23 cellular contexts compared by ENCODE assay signal in genomic region chr9:138102246-138103051, GRCh38.
A peak's percentile ranks its signal among the peaks of the same experiment; 100 is the strongest.
DNase-seq lines count a peak whose midpoint lies in the region; ATAC-seq and TF ChIP-seq lines count a peak whose summit lies in the region.
"Had no signal": no experiment of that assay in that cellular context is flagged by ENCODE, and none has a peak within 500 bp of the region (broad histone marks: within the 10 kb centered on the region; RNA-seq: fewer than 3 reads in every experiment).

No MANE protein-coding gene starts in this region.

- 70 to 79% methylated on average over 23 of the region's 23 CpGs for WGBS in sigmoid colon, 2 donors

- H3K9me3 ChIP-seq in sigmoid colon = no peaks in the 10 kb centered on the region
- H3K9me3 ChIP-seq: pancreas had no signal

- TF ChIP-seq CTCF in GM13976 (IDR thresholded peaks at IDR 0.05; ENCODE audit: borderline replicate concordance, control extremely low read depth, extremely low read depth, insufficient read depth, missing control alignments) (no peak), sigmoid colon (IDR thresholded peaks at IDR 0.05) (no peak)
- TF ChIP-seq CTCF in activated CD8-positive, alpha-beta T cell treated with anti-CD3 and anti-CD28 coated beads for 36 hours (IDR thresholded peaks at IDR 0.05) = no peak

- in situ Hi-C loops in GM13976 (cut with MboI; ENCODE audit: low sequenced_read_pairs, unreplicated experiment) = no loop called here

- no peak for TF ChIP-seq POLR2A in sigmoid colon (IDR thresholded peaks at IDR 0.05)

- H3K36me3 ChIP-seq in H7 (replicated peaks; ENCODE audit: control insufficient read depth, insufficient read depth, low read length) (no peaks in the 10 kb centered on the region), sigmoid colon (no peaks in the 10 kb centered on the region)
- H3K36me3 ChIP-seq: pancreas had no signal

- intact Hi-C loops in sigmoid colon (cut with DNase I) = no loop called here
- intact Hi-C loops in activated CD8-positive, alpha-beta T cell treated with anti-CD3 and anti-CD28 coated beads for 36 hours (cut with micrococcal nuclease) = no loop called here

- peaks cover 6% of the 10 kb centered on the region in 2 donors for H3K27me3 Mint-ChIP-seq in T-cell
- H3K27me3 Mint-ChIP-seq in activated CD8-positive, alpha-beta T cell treated with anti-CD3 and anti-CD28 coated beads for 36 hours = peaks cover 1% of the 10 kb centered on the region

- POLR2A ChIA-PET in T-cell (lab: Charles Lee) = no interaction called here
- POLR2A ChIA-PET in activated CD8-positive, alpha-beta T cell treated with anti-CD3 and anti-CD28 coated beads for 36 hours (lab: Charles Lee) = no interaction called here

- DNase-seq in GM13976 (ENCODE audit: low spot score) (peak; percentile 25), H7 (peak; percentile 44), iPS-NIHi11 (ENCODE audit: low spot score) (peak; percentile 30), sigmoid colon (peak; percentile 57), T-cell (no peak)
- no peak for DNase-seq in activated CD8-positive, alpha-beta T cell treated with anti-CD3 and anti-CD28 coated beads for 36 hours
- DNase-seq: activated T-cell treated with anti-CD3 and anti-CD28 coated beads for 4 hours; left ventricle myocardium superior; midbrain; naive thymus-derived CD4-positive, alpha-beta T cell; NCI-H146; NCI-H446; NCI-H774; RPMI8226; T-helper 2 cell; trophoblast cell had no signal

- H3K4me1 ChIP-seq in sigmoid colon = no peaks in the 10 kb centered on the region
- H3K4me1 ChIP-seq: pancreas had no signal

- no peak overlapping the region for H3K4me3 Mint-ChIP-seq in T-cell
- H3K4me3 Mint-ChIP-seq in activated CD8-positive, alpha-beta T cell treated with anti-CD3 and anti-CD28 coated beads for 36 hours = no peak overlapping the region
- H3K4me3 Mint-ChIP-seq: central memory CD8-positive, alpha-beta T cell; naive thymus-derived CD4-positive, alpha-beta T cell had no signal

- H3K27ac ChIP-seq in sigmoid colon = no peak overlapping the region
- H3K27ac ChIP-seq: C4-2B, pancreas, SK-N-MC had no signal

- CTCF ChIA-PET in T-cell (lab: Charles Lee) = no interaction called here
- CTCF ChIA-PET in activated CD8-positive, alpha-beta T cell treated with anti-CD3 and anti-CD28 coated beads for 36 hours (lab: Charles Lee) = no interaction called here

- H3K4me1 Mint-ChIP-seq in T-cell = no peaks in the 10 kb centered on the region
- no peaks in the 10 kb centered on the region for H3K4me1 Mint-ChIP-seq in activated CD8-positive, alpha-beta T cell treated with anti-CD3 and anti-CD28 coated beads for 36 hours (ENCODE audit: low read depth)
- H3K4me1 Mint-ChIP-seq: central memory CD8-positive, alpha-beta T cell; naive thymus-derived CD4-positive, alpha-beta T cell had no signal

- H3K27me3 ChIP-seq in H7 (ENCODE audit: control insufficient read depth, insufficient read depth, low read length) (no peaks in the 10 kb centered on the region), sigmoid colon (peaks cover 0 to 11% (median 0%) of the 10 kb centered on the region in 3 donors)
- H3K27me3 ChIP-seq: pancreas had no signal

- H3K4me3 ChIP-seq in H7 (ENCODE audit: insufficient read depth, low read depth, low read length) (no peak overlapping the region), sigmoid colon (no peak overlapping the region)
- H3K4me3 ChIP-seq: dorsolateral prefrontal cortex, GM12878, pancreas, SK-N-MC had no signal

- no peak overlapping the region for H3K27ac Mint-ChIP-seq in T-cell
- H3K27ac Mint-ChIP-seq in activated CD8-positive, alpha-beta T cell treated with anti-CD3 and anti-CD28 coated beads for 36 hours = no peak overlapping the region
- H3K27ac Mint-ChIP-seq: naive thymus-derived CD4-positive, alpha-beta T cell had no signal

- TF ChIP-seq EP300 in sigmoid colon (IDR thresholded peaks at IDR 0.05) = no peak

- no peaks in the 10 kb centered on the region for H3K9me3 Mint-ChIP-seq in T-cell
- no peaks in the 10 kb centered on the region for H3K9me3 Mint-ChIP-seq in activated CD8-positive, alpha-beta T cell treated with anti-CD3 and anti-CD28 coated beads for 36 hours
- H3K9me3 Mint-ChIP-seq: central memory CD8-positive, alpha-beta T cell had no signal

- no peaks in the 10 kb centered on the region for H3K36me3 Mint-ChIP-seq in T-cell
- H3K36me3 Mint-ChIP-seq in activated CD8-positive, alpha-beta T cell treated with anti-CD3 and anti-CD28 coated beads for 36 hours (ENCODE audit: low read depth) = no peaks in the 10 kb centered on the region
- H3K36me3 Mint-ChIP-seq: naive thymus-derived CD4-positive, alpha-beta T cell had no signal

- no peak for ATAC-seq in T-cell (replicated peaks in 1 of 4)
- no peak for ATAC-seq in activated CD8-positive, alpha-beta T cell treated with anti-CD3 and anti-CD28 coated beads for 36 hours
- ATAC-seq in GM19035 (IDR thresholded peaks at IDR 0.05; ENCODE audit: unreplicated experiment) = no peak
- ATAC-seq: GM12878; left ventricle myocardium superior; naive thymus-derived CD4-positive, alpha-beta T cell; pancreas had no signal

Comparison
In these comparisons a context has a peak if more than half of its experiments do, and no peak if none do; other contexts are left out.
1. DNase-seq: peak in GM13976 (single experiment), H7 (single experiment), iPS-NIHi11 (single experiment) and sigmoid colon (single experiment); none in T-cell (0 of 34) and activated CD8-positive, alpha-beta T cell treated with anti-CD3 and anti-CD28 coated beads for 36 hours (single experiment).